8 cellular contexts compared by ENCODE assay signal in the genomic region with DNA sequence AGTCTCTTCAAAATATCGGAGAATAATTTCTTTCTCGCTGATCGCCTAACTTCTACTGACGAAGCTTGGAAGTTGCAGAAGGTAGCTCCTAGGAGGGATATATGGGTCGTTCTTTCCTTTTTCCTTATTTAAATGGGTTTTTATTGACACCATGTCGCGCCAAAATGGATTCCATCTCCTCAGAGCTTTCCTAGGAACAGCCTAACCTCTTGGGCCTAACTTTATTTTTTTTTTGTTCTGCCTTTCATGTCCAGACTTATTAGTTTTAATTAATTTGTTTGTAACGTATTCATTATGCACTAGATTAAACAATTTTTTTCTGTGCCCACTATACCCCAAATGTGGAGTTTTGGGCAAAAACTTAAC.
DNase-seq lines count a peak whose midpoint lies in the region; ATAC-seq and TF ChIP-seq lines count a peak whose summit lies in the region.

No MANE protein-coding gene starts in this region.

- H3K27me3 Mint-ChIP-seq in activated naive CD8-positive, alpha-beta T cell = no peaks in the 10 kb centered on the region

- H3K9me3 ChIP-seq in HEK293 (ENCODE audit: control insufficient read depth, insufficient read depth, low read depth, low read length) = no peaks in the 10 kb centered on the region
- no peaks in the 10 kb centered on the region for H3K9me3 ChIP-seq in iPS-20b (ENCODE audit: insufficient read depth, low read depth, low read length)
- H3K9me3 ChIP-seq in suprapubic skin = no peaks in the 10 kb centered on the region

- CTCF ChIA-PET in HEK293 (lab: Yijun Ruan, JAX) = interaction anchor here (0.8 to 4.1 kb wide), 5 partner anchors 17 to 106 kb away, joined by 3 to 25 read pairs (median 5); no protein-coding TSS in a partner anchor

- H3K4me3 ChIP-seq in HEK293 (ENCODE audit: low read depth, low read length) (peak overlapping the region; percentile 80), iPS-20b (ENCODE audit: low read length) (peak overlapping the region; percentile 94), suprapubic skin (peak overlapping the region; percentile 64)

- H3K36me3 ChIP-seq in HEK293 (ENCODE audit: control insufficient read depth in 2 of 2, insufficient read depth in 1 of 2, low read length in 2 of 2) = peaks cover 32 to 46% of the 10 kb centered on the region in 2 experiments
- peaks cover 29% of the 10 kb centered on the region for H3K36me3 ChIP-seq in iPS-20b (ENCODE audit: insufficient read depth, low read depth, low read length)
- peaks cover 2% of the 10 kb centered on the region for H3K36me3 ChIP-seq in suprapubic skin

- H3K9ac ChIP-seq in iPS-20b (ENCODE audit: low read depth, low read length) = peak overlapping the region; percentile 98

- peaks cover 26% of the 10 kb centered on the region for H3K4me1 Mint-ChIP-seq in activated naive CD8-positive, alpha-beta T cell (ENCODE audit: low read depth)

- POLR2A ChIA-PET in HEK293 (lab: Yijun Ruan, JAX) = interaction anchor here (1.2 to 3.2 kb wide), 5 partner anchors 10 to 93 kb away, joined by 3 to 19 read pairs (median 12); a partner anchor contains a TSS

- H3K27me3 ChIP-seq in iPS-20b (ENCODE audit: insufficient read depth, low read length) (no peaks in the 10 kb centered on the region), suprapubic skin (no peaks in the 10 kb centered on the region)

- H3K9me3 Mint-ChIP-seq in activated naive CD8-positive, alpha-beta T cell (ENCODE audit: low read depth) = no peaks in the 10 kb centered on the region

- peak; percentile 1 for DNase-seq in Ammon's horn (ENCODE audit: low spot score)
- no peak for DNase-seq in suprapubic skin (ENCODE audit: low spot score in 2 of 2)
- DNase-seq in KG1 (lab: John Stamatoyannopoulos, UW) = no peak
- DNase-seq in left lobe of liver (ENCODE audit: low spot score) = no peak
- DNase-seq in AG08395 (ENCODE audit: low spot score) = no peak

- under 1% methylated on average over 8 of the region's 8 CpGs for WGBS in suprapubic skin

- H3K4me1 ChIP-seq in HEK293 (ENCODE audit: control insufficient read depth, insufficient read depth, low read length) = peaks cover 12% of the 10 kb centered on the region
- H3K4me1 ChIP-seq in iPS-20b (ENCODE audit: insufficient read depth, low read length) = no peaks in the 10 kb centered on the region
- peaks cover 3% of the 10 kb centered on the region for H3K4me1 ChIP-seq in suprapubic skin

- no peak for TF ChIP-seq EP300 in suprapubic skin (IDR thresholded peaks at IDR 0.05)

- TF ChIP-seq CTCF in HEK293 (tag by site-specific recombination; IDR thresholded peaks at IDR 0.05) (no peak), suprapubic skin (IDR thresholded peaks at IDR 0.05) (no peak)

- no peak for ATAC-seq in left lobe of liver

- H3K36me3 Mint-ChIP-seq in activated naive CD8-positive, alpha-beta T cell = peaks cover 6% of the 10 kb centered on the region

- TF ChIP-seq POLR2A in suprapubic skin (IDR thresholded peaks at IDR 0.05) = no peak

- H3K27ac ChIP-seq in HEK293 (ENCODE audit: extremely low read depth, low read depth, low read length) = peak overlapping the region; percentile 98
- peak overlapping the region; percentile 92 for H3K27ac ChIP-seq in iPS-20b (ENCODE audit: low read length)
- peak overlapping the region; percentile 89 for H3K27ac ChIP-seq in suprapubic skin

- peak overlapping the region; percentile 92 for H3K4me3 Mint-ChIP-seq in activated naive CD8-positive, alpha-beta T cell

- peak overlapping the region; percentile 97 for H3K27ac Mint-ChIP-seq in activated naive CD8-positive, alpha-beta T cell

TF ChIP-seq in HEK293, 187 proteins besides CTCF, POLR2A, EP300 and RAD21:
- TF ChIP-seq MEIS1 (CRISPR knock-in tag; IDR thresholded peaks at IDR 0.05; ENCODE audit: borderline replicate concordance) (peak; percentile 2; the same call in 1 of the 2 replicates), ZNF335 (tag by site-specific recombination; conservative IDR thresholded peaks at IDR 0.05) (no peak), ZNF501 (tag by site-specific recombination; IDR thresholded peaks at IDR 0.05) (no peak), HOXD13 (CRISPR knock-in tag; IDR thresholded peaks at IDR 0.05; ENCODE audit: borderline replicate concordance) (peak; percentile 2; the same call in 1 of the 2 replicates)
- TF ChIP-seq, protein P1, sequence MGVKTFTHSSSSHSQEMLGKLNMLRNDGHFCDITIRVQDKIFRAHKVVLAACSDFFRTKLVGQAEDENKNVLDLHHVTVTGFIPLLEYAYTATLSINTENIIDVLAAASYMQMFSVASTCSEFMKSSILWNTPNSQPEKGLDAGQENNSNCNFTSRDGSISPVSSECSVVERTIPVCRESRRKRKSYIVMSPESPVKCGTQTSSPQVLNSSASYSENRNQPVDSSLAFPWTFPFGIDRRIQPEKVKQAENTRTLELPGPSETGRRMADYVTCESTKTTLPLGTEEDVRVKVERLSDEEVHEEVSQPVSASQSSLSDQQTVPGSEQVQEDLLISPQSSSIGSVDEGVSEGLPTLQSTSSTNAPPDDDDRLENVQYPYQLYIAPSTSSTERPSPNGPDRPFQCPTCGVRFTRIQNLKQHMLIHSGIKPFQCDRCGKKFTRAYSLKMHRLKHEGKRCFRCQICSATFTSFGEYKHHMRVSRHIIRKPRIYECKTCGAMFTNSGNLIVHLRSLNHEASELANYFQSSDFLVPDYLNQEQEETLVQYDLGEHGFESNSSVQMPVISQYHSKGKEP (tag by site-specific recombination; IDR thresholded peaks at IDR 0.05) = no peak
TF ChIP-seq in HEK293: peak in this region for 2.
